ENCODE assay signal across 24 cellular contexts in the genomic region with DNA sequence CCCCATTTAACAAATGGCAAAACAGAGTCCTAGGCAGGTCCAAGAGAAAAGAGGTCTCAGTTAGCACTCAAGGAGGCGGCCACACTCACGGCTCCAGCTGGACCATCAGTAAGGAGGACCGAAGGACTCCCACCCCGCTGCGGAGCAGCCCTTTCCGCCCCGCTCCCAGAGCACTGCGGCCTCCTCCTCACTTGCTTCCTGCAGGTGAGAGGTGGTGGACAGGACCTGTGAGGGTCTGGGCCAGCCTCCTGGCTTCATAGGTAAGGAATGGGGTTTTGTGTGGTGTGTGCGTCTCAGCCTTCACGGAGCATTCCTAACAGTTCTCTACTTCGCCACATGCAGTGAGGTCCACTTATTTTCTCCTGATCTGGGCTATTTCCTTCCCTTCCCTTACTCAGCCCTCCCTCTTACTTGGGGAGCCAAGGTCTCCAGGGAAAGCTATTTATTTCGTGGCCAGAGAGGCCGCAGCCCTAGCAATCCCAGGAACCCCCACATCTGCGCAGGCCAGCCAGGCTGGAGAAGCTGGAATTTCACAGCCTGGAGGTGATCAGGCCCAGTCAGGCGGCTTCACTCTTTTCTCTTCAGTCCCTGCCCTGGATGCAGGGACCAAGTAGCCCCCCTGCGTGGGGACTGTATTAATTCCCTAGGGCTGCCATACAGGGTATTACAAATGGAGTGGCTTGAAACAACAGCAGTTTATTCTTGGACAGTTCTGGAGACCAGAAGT. TPM values are rescaled to one million over a fixed set of nuclear protein-coding genes. Genes with fewer than 3 reads are reported as not detected.
A peak's percentile ranks its signal among the peaks of the same experiment; 100 is the strongest.
DNase-seq lines count a peak whose midpoint lies in the region; ATAC-seq, FAIRE-seq and TF ChIP-seq lines count a peak whose summit lies in the region.
"Had no signal": no experiment of that assay in that cellular context is flagged by ENCODE, and none has a peak within 500 bp of the region (broad histone marks: within the 10 kb centered on the region; RNA-seq: fewer than 3 reads in every experiment).

No MANE protein-coding gene starts in this region.

- no peak overlapping the region for H4K91ac ChIP-seq in IMR-90 (ENCODE audit: insufficient read depth, low read depth, low read length)
- no peak overlapping the region for H4K91ac ChIP-seq in neuronal stem cell (ENCODE audit: low read depth, low read length, poor library complexity)

- no peaks in the 10 kb centered on the region for H3K9me1 ChIP-seq in IMR-90 (ENCODE audit: insufficient read depth, low read length)

- peak overlapping the region; percentile 23 for H2AFZ ChIP-seq in IMR-90 (replicated peaks; ENCODE audit: low read length, poor library complexity)
- H2AFZ ChIP-seq in neuronal stem cell (ENCODE audit: low read length), result peak overlapping the region; percentile 8
- no peak overlapping the region for H2AFZ ChIP-seq in SK-N-SH (ENCODE audit: low read depth)
- H2AFZ ChIP-seq: GM23248 had no signal

- H3K4me2 ChIP-seq in IMR-90 (ENCODE audit: low read depth, low read length) (no peak overlapping the region), neuronal stem cell (ENCODE audit: insufficient read depth, low read length, poor library complexity, severe bottlenecking) (no peak overlapping the region), SK-N-SH (no peak overlapping the region)
- H3K4me2 ChIP-seq: BLaER1 treated with 17β-estradiol and CSF1 and Interleukin-3, amounts not matched to agents 10 nM and 100 nM had no signal

- H3K27ac ChIP-seq in right atrium auricular region (no peak overlapping the region), right cardiac atrium (ENCODE audit: low read length) (no peak overlapping the region), IMR-90 (ENCODE audit: insufficient read depth, low read length) (no peak overlapping the region), neuronal stem cell (replicated peaks; ENCODE audit: low read length) (no peak overlapping the region), SK-N-SH (ENCODE audit: low read depth in 2 of 2, low read length in 1 of 2) (no peak overlapping the region)
- H3K27ac ChIP-seq: 22Rv1; BLaER1 treated with 17β-estradiol and CSF1 and Interleukin-3, amounts not matched to agents 10 nM and 100 nM; GM23248 had no signal

- intact Hi-C loops in right cardiac atrium (cut with DNase I) (no loop called here), IMR-90 (cut with micrococcal nuclease) (no loop called here)

- H3K36me3 ChIP-seq in right atrium auricular region, result no peaks in the 10 kb centered on the region
- no peaks in the 10 kb centered on the region for H3K36me3 ChIP-seq in IMR-90 (ENCODE audit: control insufficient read depth, insufficient read depth, low read length)
- H3K36me3 ChIP-seq in neuronal stem cell (replicated peaks in 1 of 2; ENCODE audit: control insufficient read depth in 2 of 2, insufficient read depth in 2 of 2, low read length in 2 of 2), result no peaks in the 10 kb centered on the region
- H3K36me3 ChIP-seq in SK-N-SH (replicated peaks in 1 of 2; ENCODE audit: control insufficient read depth in 1 of 2, insufficient read depth in 2 of 2, low read length in 1 of 2), result no peaks in the 10 kb centered on the region
- H3K36me3 ChIP-seq: BE2C; BLaER1 treated with 17β-estradiol and CSF1 and Interleukin-3, amounts not matched to agents 10 nM and 100 nM; HAP-1 had no signal

- H2AK9ac ChIP-seq in IMR-90 (replicated peaks; ENCODE audit: low read depth, low read length, poor library complexity), result peak overlapping the region; percentile 45

- H3K9me3 ChIP-seq in right atrium auricular region, result no peaks in the 10 kb centered on the region
- H3K9me3 ChIP-seq in right cardiac atrium (ENCODE audit: control insufficient read depth, low read length), result no peaks in the 10 kb centered on the region
- H3K9me3 ChIP-seq in IMR-90 (ENCODE audit: control insufficient read depth, insufficient read depth, low read length), result no peaks in the 10 kb centered on the region
- H3K9me3 ChIP-seq in neuronal stem cell (replicated peaks in 1 of 2; ENCODE audit: control insufficient read depth in 2 of 2, insufficient read depth in 1 of 2, low read depth in 1 of 2, low read length in 2 of 2), result no peaks in the 10 kb centered on the region
- no peaks in the 10 kb centered on the region for H3K9me3 ChIP-seq in SK-N-SH
- H3K9me3 ChIP-seq: BE2C, HAP-1 had no signal

- DNase-seq in right atrium auricular region (ENCODE audit: low spot score), result peak; percentile 51
- no peak for DNase-seq in right cardiac atrium
- no peak for DNase-seq in IMR-90
- no peak for DNase-seq in neuronal stem cell (ENCODE audit: low spot score)
- DNase-seq in type B pancreatic cell (ENCODE audit: extremely low spot score, unreplicated experiment), result peak; percentile 50
- no peak for DNase-seq in D721Med (ENCODE audit: insufficient read length, low spot score)
- DNase-seq in glutamatergic neuron, result no peak
- no peak for DNase-seq in SK-N-SH
- DNase-seq: AML-193; BE2C; CD4-positive, alpha-beta T cell; CD8-positive, alpha-beta memory T cell; DMS53; DMS79 treated with DMSO at 0.1 percent for 48 hours; GF-D8; GM23248; HFFc6 had no signal

- H4K20me1 ChIP-seq in IMR-90 (ENCODE audit: insufficient read depth, low read length) (no peaks in the 10 kb centered on the region), SK-N-SH (ENCODE audit: insufficient read depth) (no peaks in the 10 kb centered on the region)
- H4K20me1 ChIP-seq: BLaER1 treated with 17β-estradiol and CSF1 and Interleukin-3, amounts not matched to agents 10 nM and 100 nM had no signal

- H2BK5ac ChIP-seq in IMR-90 (ENCODE audit: low read depth, low read length, poor library complexity, severe bottlenecking) (no peak overlapping the region), neuronal stem cell (ENCODE audit: low read length) (no peak overlapping the region)

- WGBS in right cardiac atrium, result 86% methylated on average over 16 of the region's 16 CpGs
- WGBS in IMR-90 (ENCODE audit: extremely low coverage in 2 of 2, insufficient read length in 1 of 2), 2 experiments, result no CpG with 5 or more reads among the region's 16 CpGs
- no CpG with 5 or more reads among the region's 16 CpGs for WGBS in neuronal stem cell (ENCODE audit: extremely low coverage in 2 of 2, insufficient read length in 2 of 2, insufficient replicate concordance in 1 of 2), 2 donors
- WGBS in SK-N-SH (ENCODE audit: low lambda C conversion rate), result 76% methylated on average over 16 of the region's 16 CpGs

- H3K9me2 ChIP-seq in SK-N-SH, result no peaks in the 10 kb centered on the region

- TF ChIP-seq CTCF in right atrium auricular region (IDR thresholded peaks at IDR 0.05), result no peak
- no peak for TF ChIP-seq CTCF in IMR-90 (conservative IDR thresholded peaks at IDR 0.05; ENCODE audit: low read depth, low read length)
- no peak for TF ChIP-seq CTCF in type B pancreatic cell (conservative IDR thresholded peaks at IDR 0.05)
- no peak for TF ChIP-seq CTCF in D721Med (IDR thresholded peaks at IDR 0.05; ENCODE audit: insufficient read depth, missing control alignments)
- TF ChIP-seq CTCF in glutamatergic neuron (IDR thresholded peaks at IDR 0.05; ENCODE audit: partially characterized antibody, unreplicated experiment), result no peak
- TF ChIP-seq CTCF in SK-N-SH (IDR thresholded peaks at IDR 0.05), result no peak

- H3K79me1 ChIP-seq in IMR-90 (ENCODE audit: low read depth in 1 of 2, low read length in 2 of 2) (no peaks in the 10 kb centered on the region), neuronal stem cell (ENCODE audit: low read depth, low read length) (no peaks in the 10 kb centered on the region)

- no peak for ATAC-seq in right cardiac atrium
- ATAC-seq in IMR-90 (ENCODE audit: low read depth), result no peak

- H4K8ac ChIP-seq in IMR-90 (ENCODE audit: low read depth in 2 of 2, low read length in 2 of 2), result no peak overlapping the region
- no peak overlapping the region for H4K8ac ChIP-seq in neuronal stem cell (ENCODE audit: low read depth, low read length)

- H3K4me1 ChIP-seq in right atrium auricular region (no peaks in the 10 kb centered on the region), right cardiac atrium (ENCODE audit: control insufficient read depth, insufficient read depth, low read length) (no peaks in the 10 kb centered on the region), IMR-90 (ENCODE audit: control insufficient read depth, insufficient read depth, low read length) (no peaks in the 10 kb centered on the region), neuronal stem cell (ENCODE audit: control insufficient read depth in 2 of 2, insufficient read depth in 1 of 2, low read depth in 1 of 2, low read length in 2 of 2) (no peaks in the 10 kb centered on the region), SK-N-SH (ENCODE audit: control insufficient read depth in 1 of 2, insufficient read depth in 2 of 2, low read depth in 1 of 2, low read length in 1 of 2) (no peaks in the 10 kb centered on the region)
- H3K4me1 ChIP-seq: BE2C; BLaER1 treated with 17β-estradiol and CSF1 and Interleukin-3, amounts not matched to agents 10 nM and 100 nM; HAP-1 had no signal

- H2AK5ac ChIP-seq in IMR-90 (ENCODE audit: low read depth, low read length), result no peak overlapping the region
- no peak overlapping the region for H2AK5ac ChIP-seq in neuronal stem cell (ENCODE audit: low read depth, low read length)

- no peak overlapping the region for H4K5ac ChIP-seq in IMR-90 (ENCODE audit: low read depth, low read length)

- TF ChIP-seq RAD21 in IMR-90 (IDR thresholded peaks at IDR 0.05; ENCODE audit: low read length) (no peak), SK-N-SH (IDR thresholded peaks at IDR 0.05; ENCODE audit: low read length) (no peak)

- H3K36me3 Mint-ChIP-seq in type B pancreatic cell, result no peaks in the 10 kb centered on the region
- no peaks in the 10 kb centered on the region for H3K36me3 Mint-ChIP-seq in glutamatergic neuron (ENCODE audit: unreplicated experiment)
- H3K36me3 Mint-ChIP-seq: CD14-positive monocyte; CD8-positive, alpha-beta memory T cell had no signal

- H3K4me3 ChIP-seq in right atrium auricular region (no peak overlapping the region), right cardiac atrium (ENCODE audit: low read length) (no peak overlapping the region), IMR-90 (ENCODE audit: insufficient read depth, low read depth, low read length) (no peak overlapping the region), neuronal stem cell (ENCODE audit: low read length in 2 of 2) (peak overlapping the region in 1 of 2 donors; percentile 2), SK-N-SH (ENCODE audit: low read depth in 2 of 2, low read length in 1 of 2) (no peak overlapping the region)
- H3K4me3 ChIP-seq: BLaER1 treated with 17β-estradiol and CSF1 and Interleukin-3, amounts not matched to agents 10 nM and 100 nM; GM23248; HAP-1 had no signal

- no peak for FAIRE-seq in D721Med (lab: Jason Lieb, UNC)
- FAIRE-seq: A204.1, GM12892, GM19239 had no signal

- TF ChIP-seq POLR2A in IMR-90 (IDR thresholded peaks at IDR 0.05; ENCODE audit: low read depth, low read length), result no peak

- POLR2A ChIA-PET in IMR-90 (lab: Charles Lee; ENCODE audit: unreplicated experiment), result no interaction called here
- POLR2A ChIA-PET in SK-N-SH (lab: Yijun Ruan, JAX), result no interaction called here

- H3F3A ChIP-seq in SK-N-SH (replicated peaks; ENCODE audit: insufficient read depth), result peaks cover 7% of the 10 kb centered on the region

- no peak overlapping the region for H2BK15ac ChIP-seq in IMR-90 (ENCODE audit: low read depth, low read length)
- H2BK15ac ChIP-seq in neuronal stem cell (ENCODE audit: low read length), result no peak overlapping the region

- H3K27ac Mint-ChIP-seq in type B pancreatic cell, result no peak overlapping the region
- H3K27ac Mint-ChIP-seq in glutamatergic neuron (ENCODE audit: unreplicated experiment), result no peak overlapping the region
- H3K27ac Mint-ChIP-seq: CD14-positive monocyte; CD4-positive, alpha-beta T cell; CD8-positive, alpha-beta memory T cell; HFFc6 had no signal

- no peak overlapping the region for H2BK20ac ChIP-seq in IMR-90 (ENCODE audit: low read depth, low read length)

- no peak overlapping the region for H2BK120ac ChIP-seq in IMR-90 (ENCODE audit: low read depth, low read length)
- no peak overlapping the region for H2BK120ac ChIP-seq in neuronal stem cell (ENCODE audit: low read depth, low read length)

- no peak for TF ChIP-seq EP300 in SK-N-SH (IDR thresholded peaks at IDR 0.05; ENCODE audit: borderline replicate concordance in 1 of 2, low read depth in 1 of 2, low read length in 1 of 2)

- no peaks in the 10 kb centered on the region for H3K9me3 Mint-ChIP-seq in type B pancreatic cell
- no peaks in the 10 kb centered on the region for H3K9me3 Mint-ChIP-seq in glutamatergic neuron (ENCODE audit: unreplicated experiment)
- H3K9me3 Mint-ChIP-seq: CD4-positive, alpha-beta T cell; HFFc6 had no signal

- H3K56ac ChIP-seq in IMR-90 (ENCODE audit: extremely low read depth, insufficient read depth, low read length), result no peak overlapping the region

- H3K4ac ChIP-seq in IMR-90 (ENCODE audit: low read depth, low read length) (no peak overlapping the region), neuronal stem cell (ENCODE audit: low read length) (no peak overlapping the region)

- H3K27me3 Mint-ChIP-seq in type B pancreatic cell (no peaks in the 10 kb centered on the region), glutamatergic neuron (ENCODE audit: unreplicated experiment) (no peaks in the 10 kb centered on the region)

- H3K23ac ChIP-seq in IMR-90 (ENCODE audit: low read depth, low read length) (no peak overlapping the region), neuronal stem cell (ENCODE audit: low read depth, low read length, poor library complexity) (no peak overlapping the region)

- H3K27me3 ChIP-seq in right atrium auricular region, result no peaks in the 10 kb centered on the region
- no peaks in the 10 kb centered on the region for H3K27me3 ChIP-seq in right cardiac atrium (ENCODE audit: control insufficient read depth, insufficient read depth)
- H3K27me3 ChIP-seq in IMR-90 (ENCODE audit: control insufficient read depth, insufficient read depth, low read length), result no peaks in the 10 kb centered on the region; the same call in 1 of the 2 replicates
- peaks cover 0 to 3% (median 0%) of the 10 kb centered on the region in 3 experiments for H3K27me3 ChIP-seq in neuronal stem cell (ENCODE audit: control insufficient read depth in 3 of 3, insufficient read depth in 3 of 3, low read depth in 1 of 3, low read length in 3 of 3)
- H3K27me3 ChIP-seq in SK-N-SH (ENCODE audit: insufficient read depth), result no peaks in the 10 kb centered on the region
- H3K27me3 ChIP-seq: BE2C; BLaER1 treated with 17β-estradiol and CSF1 and Interleukin-3, amounts not matched to agents 10 nM and 100 nM had no signal

- H3K79me2 ChIP-seq in SK-N-SH (ENCODE audit: insufficient read depth), result no peaks in the 10 kb centered on the region

- H3K9ac ChIP-seq in IMR-90 (ENCODE audit: low read depth, low read length) (no peak overlapping the region), neuronal stem cell (ENCODE audit: low read depth, low read length, poor library complexity) (no peak overlapping the region), SK-N-SH (no peak overlapping the region)
- H3K9ac ChIP-seq: BLaER1 treated with 17β-estradiol and CSF1 and Interleukin-3, amounts not matched to agents 10 nM and 100 nM; GM23248 had no signal

- no peaks in the 10 kb centered on the region for H3K4me1 Mint-ChIP-seq in type B pancreatic cell (ENCODE audit: unreplicated experiment)
- no peaks in the 10 kb centered on the region for H3K4me1 Mint-ChIP-seq in glutamatergic neuron (ENCODE audit: low read depth, unreplicated experiment)
- H3K4me1 Mint-ChIP-seq: CD14-positive monocyte had no signal

- H3K4me3 Mint-ChIP-seq in type B pancreatic cell, result no peak overlapping the region
- H3K4me3 Mint-ChIP-seq in glutamatergic neuron (ENCODE audit: unreplicated experiment), result no peak overlapping the region
- H3K4me3 Mint-ChIP-seq: CD14-positive monocyte; CD4-positive, alpha-beta T cell; CD8-positive, alpha-beta memory T cell; HFFc6 had no signal

- BruUV-seq in IMR-90 (replicated peaks; lab: Mats Ljungman, UMichigan), result no TSS peak

- no peak overlapping the region for H3K14ac ChIP-seq in IMR-90 (replicated peaks; ENCODE audit: low read depth, low read length)
- peak overlapping the region; percentile 32 for H3K14ac ChIP-seq in neuronal stem cell (ENCODE audit: low read length)

- in situ Hi-C loops in IMR-90 (cut with MboI; ENCODE audit: low sequenced_read_pairs), result no loop called here

- dilution Hi-C loops in IMR-90 (cut with HindIII; ENCODE audit: low sequenced_read_pairs, unreplicated experiment), result no loop called here

- CTCF ChIA-PET in IMR-90 (lab: Yijun Ruan, JAX) (no interaction called here), SK-N-SH (lab: Yijun Ruan, JAX) (interaction anchor here (0.9 kb wide), 2 partner anchors 46 to 434 kb away, joined by 3 to 5 read pairs; partner anchors contain the start of gene ZNF783)

- H3K18ac ChIP-seq in IMR-90 (ENCODE audit: low read depth, low read length) (no peak overlapping the region), neuronal stem cell (ENCODE audit: low read length) (no peak overlapping the region)

- H2BK12ac ChIP-seq in neuronal stem cell (ENCODE audit: low read length), result no peak overlapping the region

RNA-seq across cellular contexts. Expression of gene ZNF783, which starts 45.9 kb away (rescaled TPM):
- total RNA-seq in right atrium auricular region, result 1 to 10 TPM; 3.7 to 5.1 TPM
- total RNA-seq in right cardiac atrium, result 1 to 10 TPM; 6.4 to 7.4 (median 6.9) TPM
- polyA plus RNA-seq in right cardiac atrium, result 3.5 TPM
- total RNA-seq in IMR-90 (2012; rRNA removed), result 2.3 and 2.8 TPM in 2 replicates
- 7.1 and 7.2 TPM in 2 replicates for polyA plus RNA-seq in IMR-90 (2012; rRNA removed)
- 3.2 and 4.3 TPM in 2 replicates for polyA plus RNA-seq in IMR-90 (2012; cell fraction: cytosol; rRNA removed)
- polyA plus RNA-seq in IMR-90 (2012; cell fraction: nucleus; rRNA removed; ENCODE audit: low replicate concordance), result 60.8 and 75.2 TPM in 2 replicates
- polyA plus RNA-seq in neuronal stem cell (2013, experiment 1 of 2), result 5.0 TPM
- polyA plus RNA-seq in neuronal stem cell (2013, experiment 2 of 2), result 4.6 TPM
- total RNA-seq in type B pancreatic cell (ENCODE audit: low replicate concordance), result 12.5 and 19.7 TPM in 2 replicates
- 22.9 TPM for total RNA-seq in glutamatergic neuron (ENCODE audit: unreplicated experiment)
- polyA plus RNA-seq in SK-N-SH (2012; rRNA removed), result 12.5 and 16.4 TPM in 2 replicates
- 3.8 and 6.2 TPM in 2 replicates for polyA plus RNA-seq in SK-N-SH (2012; cell fraction: cytosol; rRNA removed)
- polyA plus RNA-seq in SK-N-SH (2012; cell fraction: nucleus; rRNA removed), result 104 and 108 TPM in 2 replicates

Comparison
In these comparisons a context has a peak if more than half of its experiments do, and no peak if none do; other contexts are left out.
1. DNase-seq: peak in right atrium auricular region (single experiment) and type B pancreatic cell (single experiment); none in right cardiac atrium (0 of 3), IMR-90 (single experiment), neuronal stem cell (single experiment), D721Med (single experiment), glutamatergic neuron (single experiment) and SK-N-SH (single experiment).